Comparison of ENCODE assay signal across 7 cellular contexts in the genomic region with DNA sequence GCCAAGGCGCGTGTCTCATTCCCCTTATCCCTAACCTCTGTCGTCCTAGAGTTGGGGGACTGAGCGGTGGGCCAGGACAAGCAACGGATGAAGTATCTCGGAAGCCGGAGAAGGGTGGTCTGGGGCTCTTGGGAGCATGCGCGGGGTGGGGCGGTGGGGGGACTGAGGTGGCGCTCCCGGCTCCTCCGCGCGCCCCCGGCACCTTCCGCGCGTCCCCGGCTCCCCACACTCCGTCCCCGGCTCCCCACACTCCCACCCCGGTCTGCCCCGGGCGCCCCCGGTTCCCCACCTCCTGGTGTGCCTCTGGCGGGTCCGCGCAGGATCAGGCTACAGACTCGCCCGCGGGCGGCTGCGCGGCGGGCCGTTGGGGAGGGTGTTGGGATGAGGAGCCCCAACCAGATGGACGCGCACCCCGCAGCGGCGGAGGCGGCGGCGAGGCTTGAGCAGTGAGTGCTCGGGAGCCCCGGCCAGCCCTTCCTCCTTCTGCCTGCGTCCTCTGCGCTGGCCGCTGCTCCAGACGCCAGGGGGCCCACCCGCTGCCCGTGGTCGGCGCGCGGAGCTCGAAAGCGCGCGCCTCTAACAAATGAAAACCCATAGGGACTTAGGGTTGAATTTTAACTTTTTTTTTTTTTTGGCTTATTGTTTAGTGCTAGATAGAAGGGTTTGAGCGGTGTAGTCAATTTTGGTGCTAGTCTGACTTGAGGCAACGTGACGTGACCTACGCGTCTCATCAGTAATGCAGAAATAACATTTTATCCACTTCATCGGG. TPM values are rescaled to one million over a fixed set of nuclear protein-coding genes. Genes with fewer than 3 reads are reported as not detected.
DNase-seq lines count a peak whose midpoint lies in the region; ATAC-seq and TF ChIP-seq lines count a peak whose summit lies in the region.

No MANE protein-coding gene starts in this region.

- DNase-seq in NCI-H524 (lab: John Stamatoyannopoulos, UW) (peak; percentile 59 to 73), dorsolateral prefrontal cortex (peak in 7 of 10 donors; percentile 44 to 88 (median 54)), mesenchymal stem cell (peak; percentile 21)

- intact Hi-C loops in dorsolateral prefrontal cortex (cut with DNase I), result no loop called here

- 5% methylated on average over 39 of the region's 67 CpGs for WGBS in mesenchymal stem cell

- peaks cover 0 to 79% (median 26%) of the 10 kb centered on the region in 45 donors for H3K27me3 ChIP-seq in dorsolateral prefrontal cortex
- peaks cover 0 to 14% of the 10 kb centered on the region in 2 experiments for H3K27me3 ChIP-seq in mesenchymal stem cell (ENCODE audit: control insufficient read depth in 1 of 2, insufficient read depth in 1 of 2, low read length in 2 of 2)

- H3K4me2 ChIP-seq in mesenchymal stem cell (ENCODE audit: low read length, poor library complexity, severe bottlenecking), result peak overlapping the region; percentile 97

- H3K36me3 ChIP-seq in mesenchymal stem cell (ENCODE audit: control insufficient read depth in 1 of 2, insufficient read depth in 2 of 2, low read depth in 1 of 2, low read length in 2 of 2), result peaks cover 0 to 9% of the 10 kb centered on the region in 2 experiments

- no peak overlapping the region for H4K91ac ChIP-seq in mesenchymal stem cell (ENCODE audit: low read length)

- H3K23ac ChIP-seq in mesenchymal stem cell (ENCODE audit: low read length in 2 of 2), result no peak overlapping the region

- H3K9me3 ChIP-seq in mesenchymal stem cell (ENCODE audit: control insufficient read depth, low read length), result no peaks in the 10 kb centered on the region

- H3K27ac ChIP-seq in dorsolateral prefrontal cortex (peak overlapping the region in 32 of 59 donors; percentile 6 to 84 (median 54)), mesenchymal stem cell (ENCODE audit: low read length, poor library complexity, severe bottlenecking) (no peak overlapping the region)

- peaks cover 1% of the 10 kb centered on the region for H3K4me1 ChIP-seq in mesenchymal stem cell (ENCODE audit: control insufficient read depth, insufficient read depth, low read depth, low read length)

- peak overlapping the region; percentile 77 for H2AFZ ChIP-seq in mesenchymal stem cell (ENCODE audit: low read depth, low read length)

- H3K9ac ChIP-seq in mesenchymal stem cell (ENCODE audit: low read length), result peak overlapping the region; percentile 75

- H4K8ac ChIP-seq in mesenchymal stem cell (ENCODE audit: low read length), result no peak overlapping the region

- TF ChIP-seq CTCF in dorsolateral prefrontal cortex (IDR thresholded peaks at IDR 0.05 in 54 of 56, conservative IDR thresholded peaks at IDR 0.05 in 2 of 56; ENCODE audit: low read depth in 1 of 56, partially characterized antibody in 56 of 56), result peak in 28 of 56 donors; percentile 8 to 42 (median 26)

- H3K4me3 ChIP-seq in dorsolateral prefrontal cortex (peak overlapping the region in 58 of 59 donors; percentile 8 to 63 (median 48)), mesenchymal stem cell (ENCODE audit: insufficient read depth in 1 of 2, low read depth in 1 of 2, low read length in 2 of 2) (peak overlapping the region; percentile 65 to 74)

- H2BK15ac ChIP-seq in mesenchymal stem cell (ENCODE audit: low read depth, poor library complexity, severe bottlenecking), result no peak overlapping the region

- ATAC-seq in GM18907 (IDR thresholded peaks at IDR 0.05; ENCODE audit: unreplicated experiment), result peak; percentile 59
- no peak for ATAC-seq in activated CD4-positive, CD25-positive, alpha-beta regulatory T cell treated with anti-CD3 and anti-CD28 coated beads, Interleukin-2, amount 50 U/mL, for 24 hours
- ATAC-seq in GM18861 (IDR thresholded peaks at IDR 0.05; ENCODE audit: unreplicated experiment), result no peak
- ATAC-seq in GM21381 (IDR thresholded peaks at IDR 0.05; ENCODE audit: unreplicated experiment), result no peak

- H3K79me1 ChIP-seq in mesenchymal stem cell (replicated peaks; ENCODE audit: low read length, poor library complexity, severe bottlenecking), result no peaks in the 10 kb centered on the region

- no peak overlapping the region for H2AK5ac ChIP-seq in mesenchymal stem cell (ENCODE audit: low read length, severe bottlenecking)

- no peak overlapping the region for H2BK120ac ChIP-seq in mesenchymal stem cell (ENCODE audit: low read depth, low read length)

- H3K4ac ChIP-seq in mesenchymal stem cell (ENCODE audit: low read depth in 1 of 2, low read length in 2 of 2), result no peak overlapping the region

- no peak overlapping the region for H3K14ac ChIP-seq in mesenchymal stem cell (ENCODE audit: low read length in 2 of 2)

- H2BK5ac ChIP-seq in mesenchymal stem cell (ENCODE audit: low read depth, low read length, poor library complexity, severe bottlenecking), result no peak overlapping the region

- H3K18ac ChIP-seq in mesenchymal stem cell (ENCODE audit: low read depth in 1 of 2, low read length in 2 of 2), result no peak overlapping the region

- H2BK12ac ChIP-seq in mesenchymal stem cell (ENCODE audit: low read length in 2 of 2), result no peak overlapping the region

RNA-seq across cellular contexts. Expression of a gene that starts 5.6 kb away (rescaled TPM):
- total RNA-seq in dorsolateral prefrontal cortex, result 100 to 1,000 TPM in 73 of 120 experiments, 10 to 100 TPM in 47; 22.3 to 219 (median 111) TPM
- polyA plus RNA-seq in mesenchymal stem cell (2013, experiment 1 of 2), result not detected
- polyA plus RNA-seq in mesenchymal stem cell (2013, experiment 2 of 2), result 0.07 TPM

RNA-seq across cellular contexts. Expression of a gene that starts 50.2 kb away (rescaled TPM):
- total RNA-seq in dorsolateral prefrontal cortex, result under 1 TPM in 21 of 120 experiments, not detected in 99; 0.07 to 0.32 (median 0.14) TPM
- not detected for polyA plus RNA-seq in mesenchymal stem cell (2013, experiment 1 of 2)
- not detected for polyA plus RNA-seq in mesenchymal stem cell (2013, experiment 2 of 2)
